In genomic region chr15:89129123-89129815, GRCh38 we compare ENCODE assay signal across 8 cellular contexts. TPM values are rescaled to one million over a fixed set of nuclear protein-coding genes. Genes with fewer than 3 reads are reported as not detected.
DNase-seq lines count a peak whose midpoint lies in the region; ATAC-seq, FAIRE-seq and TF ChIP-seq lines count a peak whose summit lies in the region.

No MANE protein-coding gene starts in this region.

- no peak for FAIRE-seq in GM12878 (lab: Jason Lieb, UNC)

- H3K27ac ChIP-seq in GM12878 (ENCODE audit: control insufficient read depth, insufficient read depth) = no peak overlapping the region

- no peaks in the 10 kb centered on the region for H3K27me3 Mint-ChIP-seq in T-helper 2 cell treated with Interferon-gamma antibody and Interleukin-4, amounts not matched to agents 5 μg/mL and 100 μg/mL, for 36 hours (ENCODE audit: low read depth)

- H3K4me1 ChIP-seq in GM12878 (ENCODE audit: control insufficient read depth, insufficient read depth, low read length) = no peaks in the 10 kb centered on the region

- TF ChIP-seq RAD21 in GM12878 (IDR thresholded peaks at IDR 0.05; ENCODE audit: insufficient read depth, low read depth, low read length) = peak; percentile 70

- no TSS peak for BruUV-seq in GM12878 (replicated peaks; lab: Mats Ljungman, UMichigan)

- TF ChIP-seq POLR2A in GM12878 (IDR thresholded peaks at IDR 0.05; ENCODE audit: low read depth, low read length) = no peak

- H3K36me3 ChIP-seq in GM12878 (ENCODE audit: control insufficient read depth in 2 of 2, insufficient read depth in 2 of 2, low read length in 1 of 2) = peaks cover 1 to 6% of the 10 kb centered on the region in 2 experiments; a peak in 3 of 4 replicates

- H3K27ac Mint-ChIP-seq in T-helper 2 cell treated with Interferon-gamma antibody and Interleukin-4, amounts not matched to agents 5 μg/mL and 100 μg/mL, for 36 hours = no peak overlapping the region

- in situ Hi-C loops in Caki2 (cut with HindIII; ENCODE audit: low pct_unique_long_range_greater_than_20kb, low sequenced_read_pairs) = no loop called here
- in situ Hi-C loops in GM12878 (cut with MboI) = loop anchor here (5.0 kb wide), 1 partner anchor 72 kb away; no protein-coding TSS in a partner anchor

- CTCF ChIA-PET in GM12878 (lab: Yijun Ruan, JAX) = interaction anchor here (0.6 to 8.4 kb wide), 41 partner anchors 9 to 505 kb away, joined by 3 to 225 read pairs (median 7); partner anchors contain the start of gene ABHD2

- H4K20me1 ChIP-seq in GM12878 (ENCODE audit: control insufficient read depth, insufficient read depth) = no peaks in the 10 kb centered on the region

- POLR2A ChIA-PET in GM12878 (lab: Charles Lee) = interaction anchor here (0.9 to 3.7 kb wide), 5 partner anchors 17 to 71 kb away, joined by 4 to 15 read pairs (median 5); partner anchors contain the start of gene ABHD2

- H3K9me3 Mint-ChIP-seq in T-helper 2 cell treated with Interferon-gamma antibody and Interleukin-4, amounts not matched to agents 5 μg/mL and 100 μg/mL, for 36 hours = no peaks in the 10 kb centered on the region

- 16% methylated on average over 3 of the region's 3 CpGs for WGBS in GM12878 (ENCODE audit: insufficient coverage, insufficient replicate concordance, low lambda C conversion rate, missing lambda C conversion rate)

- H3K27me3 ChIP-seq in GM12878 (replicated peaks in 1 of 2; ENCODE audit: control insufficient read depth in 2 of 2, insufficient read depth in 2 of 2, low read length in 1 of 2) = no peaks in the 10 kb centered on the region

- H3K4me3 Mint-ChIP-seq in T-helper 2 cell treated with Interferon-gamma antibody and Interleukin-4, amounts not matched to agents 5 μg/mL and 100 μg/mL, for 36 hours = no peak overlapping the region

- no peak for TF ChIP-seq EP300 in GM12878 (IDR thresholded peaks at IDR 0.05; ENCODE audit: borderline replicate concordance in 1 of 2, control insufficient read depth in 1 of 2, low read depth in 2 of 2, low read length in 2 of 2)

- H3K9ac ChIP-seq in GM12878 (ENCODE audit: control insufficient read depth, insufficient read depth, low read length) = no peak overlapping the region

- no peaks in the 10 kb centered on the region for H3K79me2 ChIP-seq in GM12878 (ENCODE audit: control insufficient read depth, insufficient read depth, low read length)

- no peaks in the 10 kb centered on the region for H3K9me3 ChIP-seq in GM12878 (replicated peaks; ENCODE audit: control insufficient read depth, insufficient read depth, low read length)

- peaks cover 18% of the 10 kb centered on the region for H3K4me1 Mint-ChIP-seq in T-helper 2 cell treated with Interferon-gamma antibody and Interleukin-4, amounts not matched to agents 5 μg/mL and 100 μg/mL, for 36 hours (ENCODE audit: low read depth)

- SMC1A ChIA-PET in GM12878 (lab: Charles Lee; ENCODE audit: uncharacterized antibody, unreplicated experiment) = interaction anchor here (0.6 to 10.2 kb wide), 22 partner anchors 9 to 693 kb away, joined by 3 to 134 read pairs (median 4); partner anchors contain the start of gene ABHD2

- ATAC-seq in HG03354 (IDR thresholded peaks at IDR 0.05; ENCODE audit: poor library complexity, severe bottlenecking, unreplicated experiment) (peak; percentile 60), GM12878 (peak; percentile 95), left lobe of liver (peak; percentile 31), GM18870 (IDR thresholded peaks at IDR 0.05; ENCODE audit: unreplicated experiment) (no peak)

- no peak overlapping the region for H3K4me3 ChIP-seq in GM12878

- DNase-seq in Caki2 (ENCODE audit: low read depth) (peak; percentile 27), GM12878 (ENCODE audit: low read depth, low spot score) (no peak), left lobe of liver (ENCODE audit: low spot score) (peak; percentile 69), NCI-H524 treated with DMSO at 0.1 percent for 48 hours (lab: John Stamatoyannopoulos, UW) (no peak)
- DNase-seq in T-helper 2 cell treated with Interferon-gamma antibody and Interleukin-4, amounts not matched to agents 5 μg/mL and 100 μg/mL, for 36 hours (ENCODE audit: low spot score) = peak; percentile 20
- peak; percentile 39 for DNase-seq in stimulated activated CD8-positive, alpha-beta memory T cell treated with anti-CD3 and anti-CD28 coated beads, Interleukin-4, amount 100 ng/mL, for 24 hours (ENCODE audit: low read depth)

- no peak overlapping the region for H2AFZ ChIP-seq in GM12878 (ENCODE audit: control insufficient read depth, low read depth, low read length)

- H3K36me3 Mint-ChIP-seq in T-helper 2 cell treated with Interferon-gamma antibody and Interleukin-4, amounts not matched to agents 5 μg/mL and 100 μg/mL, for 36 hours (ENCODE audit: low read depth) = peaks cover 20% of the 10 kb centered on the region

- RAD21 ChIA-PET in GM12878 (lab: Charles Lee; ENCODE audit: unreplicated experiment) = interaction anchor here (0.6 to 5.8 kb wide), 23 partner anchors 8 to 229 kb away, joined by 3 to 105 read pairs (median 5); partner anchors contain the start of gene ABHD2

- intact Hi-C loops in GM12878 (cut with micrococcal nuclease; ENCODE audit: unreplicated experiment) = loop anchor here (1.0 kb wide), 2 partner anchors 72 to 235 kb away; no protein-coding TSS in a partner anchor

- no peak overlapping the region for H3K4me2 ChIP-seq in GM12878 (ENCODE audit: control insufficient read depth, insufficient read depth)

- TF ChIP-seq CTCF in GM12878 (IDR thresholded peaks at IDR 0.05 in 2 of 3, conservative IDR thresholded peaks at IDR 0.05 in 1 of 3; ENCODE audit: control insufficient read depth in 2 of 3, extremely low read depth in 1 of 3, insufficient read depth in 1 of 3, low read depth in 3 of 3, low read length in 3 of 3) = peak; percentile 68 to 82 (median 81)

TF ChIP-seq in GM12878, 131 proteins besides CTCF, POLR2A, EP300 and RAD21 (continues in another document):
- TF ChIP-seq, protein P1, sequence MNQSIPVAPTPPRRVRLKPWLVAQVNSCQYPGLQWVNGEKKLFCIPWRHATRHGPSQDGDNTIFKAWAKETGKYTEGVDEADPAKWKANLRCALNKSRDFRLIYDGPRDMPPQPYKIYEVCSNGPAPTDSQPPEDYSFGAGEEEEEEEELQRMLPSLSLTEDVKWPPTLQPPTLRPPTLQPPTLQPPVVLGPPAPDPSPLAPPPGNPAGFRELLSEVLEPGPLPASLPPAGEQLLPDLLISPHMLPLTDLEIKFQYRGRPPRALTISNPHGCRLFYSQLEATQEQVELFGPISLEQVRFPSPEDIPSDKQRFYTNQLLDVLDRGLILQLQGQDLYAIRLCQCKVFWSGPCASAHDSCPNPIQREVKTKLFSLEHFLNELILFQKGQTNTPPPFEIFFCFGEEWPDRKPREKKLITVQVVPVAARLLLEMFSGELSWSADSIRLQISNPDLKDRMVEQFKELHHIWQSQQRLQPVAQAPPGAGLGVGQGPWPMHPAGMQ (IDR thresholded peaks at IDR 0.05; ENCODE audit: borderline replicate concordance) = no peak
- 0 out of 2 replicates have a peak, but pooled peaks have one; percentile 27 for TF ChIP-seq TCF3 (IDR thresholded peaks at IDR 0.05; ENCODE audit: borderline replicate concordance, insufficient read depth, low read depth, low read length)
- TF ChIP-seq SMC3 (IDR thresholded peaks at IDR 0.05; ENCODE audit: borderline replicate concordance, low read length) = peak; percentile 87; the same call in 1 of the 2 replicates
- TF ChIP-seq, protein P2, sequence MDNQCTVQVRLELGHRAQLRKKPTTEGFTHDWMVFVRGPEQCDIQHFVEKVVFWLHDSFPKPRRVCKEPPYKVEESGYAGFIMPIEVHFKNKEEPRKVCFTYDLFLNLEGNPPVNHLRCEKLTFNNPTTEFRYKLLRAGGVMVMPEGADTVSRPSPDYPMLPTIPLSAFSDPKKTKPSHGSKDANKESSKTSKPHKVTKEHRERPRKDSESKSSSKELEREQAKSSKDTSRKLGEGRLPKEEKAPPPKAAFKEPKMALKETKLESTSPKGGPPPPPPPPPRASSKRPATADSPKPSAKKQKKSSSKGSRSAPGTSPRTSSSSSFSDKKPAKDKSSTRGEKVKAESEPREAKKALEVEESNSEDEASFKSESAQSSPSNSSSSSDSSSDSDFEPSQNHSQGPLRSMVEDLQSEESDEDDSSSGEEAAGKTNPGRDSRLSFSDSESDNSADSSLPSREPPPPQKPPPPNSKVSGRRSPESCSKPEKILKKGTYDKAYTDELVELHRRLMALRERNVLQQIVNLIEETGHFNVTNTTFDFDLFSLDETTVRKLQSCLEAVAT (IDR thresholded peaks at IDR 0.05) = peak; percentile 87
- no peak for TF ChIP-seq STAT1 (conservative IDR thresholded peaks at IDR 0.05)
- peak; percentile 45; the same call in 1 of the 2 replicates for TF ChIP-seq HDGF (IDR thresholded peaks at IDR 0.05)

RNA-seq across cellular contexts. Expression of gene ABHD2, which starts 41.0 kb away (rescaled TPM):
- 14.9 and 18.1 TPM in 2 replicates for total RNA-seq in Caki2 (2014; rRNA removed; shearing (Covaris generic); ENCODE audit: low replicate concordance)
- total RNA-seq in GM12878 (2013; cell fraction: nucleolus; rRNA removed) = 48.0 and 50.8 TPM in 2 replicates
- 19.6 and 19.7 TPM in 2 replicates for total RNA-seq in GM12878 (2014; rRNA removed)
- 15.8 and 19.8 TPM in 2 replicates for total RNA-seq in GM12878 (2014; rRNA removed; fragmentation: Illumina TruSeq; extraction: Trizol)
- total RNA-seq in GM12878 (2021) = 33.6 and 38.7 TPM in 2 replicates
- polyA plus RNA-seq in GM12878 (2011; ENCODE audit: low read depth) = 7.0 TPM
- polyA plus RNA-seq in GM12878 (2011; rRNA removed) = 22.4 and 30.1 TPM in 2 replicates
- 27.2 and 29.2 TPM in 2 replicates for polyA plus RNA-seq in GM12878 (2011; cell fraction: cytosol; rRNA removed)
- polyA plus RNA-seq in GM12878 (2011; cell fraction: nucleus; rRNA removed) = 16.7 and 18.6 TPM in 2 replicates
- 7.8 and 8.1 TPM in 2 replicates for polyA plus RNA-seq in GM12878 (2012)
- 21.4 and 23.3 TPM in 2 replicates for polyA plus RNA-seq in GM12878 (2014; fragmentation: Illumina TruSeq; extraction: Trizol)
- 1 to 10 TPM; 1.2 to 4.7 TPM for polyA plus RNA-seq in GM12878 (2014; fragmentation: Nextera tagmentation; extraction: Ambion mirVana)
- polyA plus RNA-seq in GM12878 (2014; rRNA removed) = 15.0 and 19.3 TPM in 2 replicates
- polyA plus RNA-seq in GM12878 (2016; fragmentation: Nextera tagmentation; extraction: Ambion mirVana) = 10 to 100 TPM; 21.0 to 21.2 TPM
- 82.8 and 105 TPM in 2 replicates for polyA minus RNA-seq in GM12878 (2011; rRNA and poly(A)+ RNA removed)
- 17.2 and 18.7 TPM in 2 replicates for polyA minus RNA-seq in GM12878 (2011; cell fraction: cytosol; rRNA and poly(A)+ RNA removed)
- 14.7 and 33.2 TPM in 2 replicates for polyA minus RNA-seq in GM12878 (2011; cell fraction: nucleus; rRNA and poly(A)+ RNA removed)
- total RNA-seq in left lobe of liver = 385 TPM

Comparison
In these comparisons a context has a peak if more than half of its experiments do, and no peak if none do; other contexts are left out.
1. DNase-seq: peak in Caki2 (single experiment), T-helper 2 cell treated with Interferon-gamma antibody and Interleukin-4, amounts not matched to agents 5 μg/mL and 100 μg/mL, for 36 hours (single experiment), left lobe of liver (single experiment) and stimulated activated CD8-positive, alpha-beta memory T cell treated with anti-CD3 and anti-CD28 coated beads, Interleukin-4, amount 100 ng/mL, for 24 hours (single experiment); none in GM12878 (single experiment) and NCI-H524 treated with DMSO at 0.1 percent for 48 hours (single experiment).